ENCODE assay signal across 1 cellular context in the genomic region with DNA sequence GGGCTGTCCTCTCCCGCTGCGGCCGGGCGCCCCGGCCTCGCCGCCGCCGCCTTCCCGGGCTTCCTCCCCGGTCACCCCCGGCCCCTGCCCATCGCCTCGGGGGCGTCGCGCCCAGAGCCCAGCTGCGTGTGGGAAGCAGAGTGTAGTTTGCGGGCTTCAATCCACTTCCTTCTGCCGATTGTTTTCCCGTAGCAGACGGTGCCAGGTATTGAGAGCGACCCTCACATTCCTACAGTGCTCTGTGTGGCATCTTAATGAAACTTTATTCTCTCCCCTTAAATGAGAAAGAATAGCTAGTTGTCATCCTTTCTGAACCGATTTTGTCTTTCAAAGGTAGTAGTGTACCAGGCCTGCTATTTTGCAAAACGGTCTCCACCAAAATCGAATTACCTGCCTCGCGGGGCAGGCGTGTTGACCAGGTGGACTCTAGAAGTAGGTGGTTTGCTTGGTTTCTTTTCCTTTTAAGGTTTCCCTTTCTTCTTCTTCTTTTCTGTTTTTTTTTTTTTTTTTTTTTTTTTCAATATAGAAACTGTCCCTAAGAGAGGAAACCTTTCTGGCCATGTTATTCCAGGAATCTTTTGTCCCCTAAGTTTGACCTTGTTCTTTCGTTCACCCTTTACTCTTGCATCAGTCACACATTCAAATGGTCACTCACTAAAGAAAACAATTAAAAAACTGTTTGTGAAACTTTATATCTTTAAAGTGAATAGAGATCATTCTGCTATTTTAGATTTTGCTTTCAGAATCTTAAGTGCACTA.
TF ChIP-seq lines count a peak whose summit lies in the region.

No MANE protein-coding gene starts in this region.

TF ChIP-seq in K562, 482 proteins besides CTCF, POLR2A, EP300 and RAD21 (continued from another document):
- TF ChIP-seq ZBTB7A (IDR thresholded peaks at IDR 0.05; ENCODE audit: borderline replicate concordance, control insufficient read depth, low read depth, low read length), result peak; percentile 39; the same call in 1 of the 2 replicates
- TF ChIP-seq ZNF274 (IDR thresholded peaks at IDR 0.05; ENCODE audit: borderline replicate concordance, low read depth, low read length), result no peak
- TF ChIP-seq, protein P1, sequence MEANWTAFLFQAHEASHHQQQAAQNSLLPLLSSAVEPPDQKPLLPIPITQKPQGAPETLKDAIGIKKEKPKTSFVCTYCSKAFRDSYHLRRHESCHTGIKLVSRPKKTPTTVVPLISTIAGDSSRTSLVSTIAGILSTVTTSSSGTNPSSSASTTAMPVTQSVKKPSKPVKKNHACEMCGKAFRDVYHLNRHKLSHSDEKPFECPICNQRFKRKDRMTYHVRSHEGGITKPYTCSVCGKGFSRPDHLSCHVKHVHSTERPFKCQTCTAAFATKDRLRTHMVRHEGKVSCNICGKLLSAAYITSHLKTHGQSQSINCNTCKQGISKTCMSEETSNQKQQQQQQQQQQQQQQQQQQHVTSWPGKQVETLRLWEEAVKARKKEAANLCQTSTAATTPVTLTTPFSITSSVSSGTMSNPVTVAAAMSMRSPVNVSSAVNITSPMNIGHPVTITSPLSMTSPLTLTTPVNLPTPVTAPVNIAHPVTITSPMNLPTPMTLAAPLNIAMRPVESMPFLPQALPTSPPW (CRISPR knock-in tag; IDR thresholded peaks at IDR 0.05), result 0 out of 2 replicates have a peak, but pooled peaks have one; percentile 10
- TF ChIP-seq BACH1 (tag; IDR thresholded peaks at IDR 0.05), result no peak
- TF ChIP-seq ARID2 (IDR thresholded peaks at IDR 0.05), result peak; percentile 6; the same call in 1 of the 2 replicates
- TF ChIP-seq, protein P2, sequence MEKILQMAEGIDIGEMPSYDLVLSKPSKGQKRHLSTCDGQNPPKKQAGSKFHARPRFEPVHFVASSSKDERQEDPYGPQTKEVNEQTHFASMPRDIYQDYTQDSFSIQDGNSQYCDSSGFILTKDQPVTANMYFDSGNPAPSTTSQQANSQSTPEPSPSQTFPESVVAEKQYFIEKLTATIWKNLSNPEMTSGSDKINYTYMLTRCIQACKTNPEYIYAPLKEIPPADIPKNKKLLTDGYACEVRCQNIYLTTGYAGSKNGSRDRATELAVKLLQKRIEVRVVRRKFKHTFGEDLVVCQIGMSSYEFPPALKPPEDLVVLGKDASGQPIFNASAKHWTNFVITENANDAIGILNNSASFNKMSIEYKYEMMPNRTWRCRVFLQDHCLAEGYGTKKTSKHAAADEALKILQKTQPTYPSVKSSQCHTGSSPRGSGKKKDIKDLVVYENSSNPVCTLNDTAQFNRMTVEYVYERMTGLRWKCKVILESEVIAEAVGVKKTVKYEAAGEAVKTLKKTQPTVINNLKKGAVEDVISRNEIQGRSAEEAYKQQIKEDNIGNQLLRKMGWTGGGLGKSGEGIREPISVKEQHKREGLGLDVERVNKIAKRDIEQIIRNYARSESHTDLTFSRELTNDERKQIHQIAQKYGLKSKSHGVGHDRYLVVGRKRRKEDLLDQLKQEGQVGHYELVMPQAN (IDR thresholded peaks at IDR 0.05; ENCODE audit: borderline replicate concordance), result peak; percentile 38; the same call in 1 of the 2 replicates
- 0 out of 2 replicates have a peak, but pooled peaks have one; percentile 29 for TF ChIP-seq GATAD2A (IDR thresholded peaks at IDR 0.05)
- TF ChIP-seq, protein P3, sequence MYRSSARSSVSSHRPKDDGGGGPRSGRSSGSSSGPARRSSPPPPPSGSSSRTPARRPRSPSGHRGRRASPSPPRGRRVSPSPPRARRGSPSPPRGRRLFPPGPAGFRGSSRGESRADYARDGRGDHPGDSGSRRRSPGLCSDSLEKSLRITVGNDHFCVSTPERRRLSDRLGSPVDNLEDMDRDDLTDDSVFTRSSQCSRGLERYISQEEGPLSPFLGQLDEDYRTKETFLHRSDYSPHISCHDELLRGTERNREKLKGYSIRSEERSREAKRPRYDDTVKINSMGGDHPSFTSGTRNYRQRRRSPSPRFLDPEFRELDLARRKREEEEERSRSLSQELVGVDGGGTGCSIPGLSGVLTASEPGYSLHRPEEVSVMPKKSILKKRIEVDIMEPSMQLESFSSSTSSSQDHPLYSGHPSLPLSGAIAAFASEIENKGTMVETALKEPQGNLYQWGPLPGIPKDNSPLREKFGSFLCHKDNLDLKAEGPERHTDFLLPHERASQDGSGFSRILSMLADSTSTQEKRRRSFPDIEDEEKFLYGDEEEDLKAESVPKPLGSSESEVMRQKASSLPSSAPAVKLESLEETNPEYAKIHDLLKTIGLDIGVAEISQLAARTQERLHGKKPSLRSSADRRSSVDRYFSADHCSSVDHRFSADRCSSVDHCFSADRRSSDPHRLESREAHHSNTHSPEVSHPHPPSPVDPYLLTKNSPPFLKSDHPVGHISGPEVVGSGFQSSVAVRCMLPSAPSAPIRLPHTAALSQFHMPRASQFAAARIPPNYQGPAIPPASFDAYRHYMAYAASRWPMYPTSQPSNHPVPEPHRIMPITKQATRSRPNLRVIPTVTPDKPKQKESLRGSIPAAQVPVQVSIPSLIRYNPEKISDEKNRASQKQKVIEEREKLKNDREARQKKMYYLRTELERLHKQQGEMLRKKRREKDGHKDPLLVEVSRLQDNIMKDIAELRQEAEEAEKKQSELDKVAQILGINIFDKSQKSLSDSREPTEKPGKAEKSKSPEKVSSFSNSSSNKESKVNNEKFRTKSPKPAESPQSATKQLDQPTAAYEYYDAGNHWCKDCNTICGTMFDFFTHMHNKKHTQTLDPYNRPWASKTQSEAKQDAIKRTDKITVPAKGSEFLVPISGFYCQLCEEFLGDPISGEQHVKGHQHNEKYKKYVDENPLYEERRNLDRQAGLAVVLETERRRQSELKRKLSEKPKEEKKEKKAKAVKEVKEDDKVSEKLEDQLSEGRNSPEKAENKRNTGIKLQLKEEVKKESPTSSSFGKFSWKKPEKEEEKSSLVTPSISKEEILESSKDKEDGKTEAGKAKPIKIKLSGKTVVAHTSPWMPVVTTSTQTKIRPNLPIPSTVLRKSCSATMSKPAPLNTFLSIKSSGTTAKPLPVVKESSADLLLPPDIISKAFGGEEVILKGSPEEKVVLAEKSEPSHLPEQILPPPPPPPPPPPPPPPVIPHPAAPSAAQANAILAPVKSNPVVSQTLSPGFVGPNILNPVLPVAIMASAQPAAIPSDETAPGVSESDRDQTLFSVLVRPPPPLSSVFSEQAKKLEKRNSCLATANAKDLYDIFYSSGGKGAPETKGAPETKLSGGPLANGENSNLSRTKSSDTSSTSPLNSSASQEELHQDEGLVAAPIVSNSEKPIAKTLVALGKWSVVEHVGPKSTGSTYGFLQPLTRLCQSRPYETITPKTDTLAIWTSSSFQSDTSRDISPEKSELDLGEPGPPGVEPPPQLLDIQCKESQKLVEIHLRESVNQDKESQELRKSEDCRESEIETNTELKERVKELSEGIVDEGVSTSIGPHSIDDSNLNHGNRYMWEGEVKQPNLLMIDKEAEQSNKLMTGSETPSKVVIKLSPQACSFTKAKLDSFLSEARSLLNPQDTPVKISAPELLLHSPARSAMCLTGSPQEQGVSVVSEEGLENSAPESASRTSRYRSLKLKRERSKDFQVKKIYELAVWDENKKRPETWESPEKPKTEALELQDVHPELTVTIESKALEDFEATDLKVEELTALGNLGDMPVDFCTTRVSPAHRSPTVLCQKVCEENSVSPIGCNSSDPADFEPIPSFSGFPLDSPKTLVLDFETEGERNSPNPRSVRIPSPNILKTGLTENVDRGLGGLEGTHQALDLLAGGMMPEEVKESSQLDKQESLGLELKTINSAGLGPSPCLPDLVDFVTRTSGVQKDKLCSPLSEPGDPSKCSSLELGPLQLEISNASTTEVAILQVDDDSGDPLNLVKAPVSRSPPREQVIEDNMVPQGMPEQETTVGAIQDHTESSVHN (IDR thresholded peaks at IDR 0.05; ENCODE audit: borderline replicate concordance in 1 of 2, low read depth in 1 of 2), result 0 out of 4 replicates have a peak, but pooled peaks of 1 of the 2 experiments have one; percentile 19
- 0 out of 2 replicates have a peak, but pooled peaks have one; percentile 31 for TF ChIP-seq L3MBTL2 (IDR thresholded peaks at IDR 0.05)
- no peak for TF ChIP-seq XRCC5 (IDR thresholded peaks at IDR 0.05; ENCODE audit: low read depth, low read length)
- TF ChIP-seq, protein P4, sequence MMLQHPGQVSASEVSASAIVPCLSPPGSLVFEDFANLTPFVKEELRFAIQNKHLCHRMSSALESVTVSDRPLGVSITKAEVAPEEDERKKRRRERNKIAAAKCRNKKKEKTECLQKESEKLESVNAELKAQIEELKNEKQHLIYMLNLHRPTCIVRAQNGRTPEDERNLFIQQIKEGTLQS (IDR thresholded peaks at IDR 0.05), result no peak
- TF ChIP-seq, protein P4 (CRISPR knock-in tag; conservative IDR thresholded peaks at IDR 0.05), result no peak
- TF ChIP-seq SIN3A (IDR thresholded peaks at IDR 0.05; ENCODE audit: borderline replicate concordance in 2 of 2, control insufficient read depth in 1 of 2, low read depth in 2 of 2, low read length in 2 of 2), result 0 out of 4 replicates have a peak, but pooled peaks of 1 of the 2 experiments have one; percentile 41
- TF ChIP-seq RBBP5 (IDR thresholded peaks at IDR 0.05; ENCODE audit: borderline replicate concordance, insufficient read depth, low read length, poor library complexity, severe bottlenecking), result peak; percentile 7
- peak; percentile 24; the same call in 1 of the 2 replicates for TF ChIP-seq ZFX (CRISPR knock-in tag; IDR thresholded peaks at IDR 0.05)
- TF ChIP-seq, protein P5, sequence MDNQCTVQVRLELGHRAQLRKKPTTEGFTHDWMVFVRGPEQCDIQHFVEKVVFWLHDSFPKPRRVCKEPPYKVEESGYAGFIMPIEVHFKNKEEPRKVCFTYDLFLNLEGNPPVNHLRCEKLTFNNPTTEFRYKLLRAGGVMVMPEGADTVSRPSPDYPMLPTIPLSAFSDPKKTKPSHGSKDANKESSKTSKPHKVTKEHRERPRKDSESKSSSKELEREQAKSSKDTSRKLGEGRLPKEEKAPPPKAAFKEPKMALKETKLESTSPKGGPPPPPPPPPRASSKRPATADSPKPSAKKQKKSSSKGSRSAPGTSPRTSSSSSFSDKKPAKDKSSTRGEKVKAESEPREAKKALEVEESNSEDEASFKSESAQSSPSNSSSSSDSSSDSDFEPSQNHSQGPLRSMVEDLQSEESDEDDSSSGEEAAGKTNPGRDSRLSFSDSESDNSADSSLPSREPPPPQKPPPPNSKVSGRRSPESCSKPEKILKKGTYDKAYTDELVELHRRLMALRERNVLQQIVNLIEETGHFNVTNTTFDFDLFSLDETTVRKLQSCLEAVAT (IDR thresholded peaks at IDR 0.05), result peak in 1 of 2 experiments; percentile 49; a peak in 1 of 4 replicates
- TF ChIP-seq ELF1 (tag; IDR thresholded peaks at IDR 0.05), result peak; percentile 27; the same call in 1 of the 2 replicates
- TF ChIP-seq CHD1 (IDR thresholded peaks at IDR 0.05; ENCODE audit: low read length), result peak; percentile 2
